Comparison of ENCODE assay signal across 1 cellular context in the genomic region with DNA sequence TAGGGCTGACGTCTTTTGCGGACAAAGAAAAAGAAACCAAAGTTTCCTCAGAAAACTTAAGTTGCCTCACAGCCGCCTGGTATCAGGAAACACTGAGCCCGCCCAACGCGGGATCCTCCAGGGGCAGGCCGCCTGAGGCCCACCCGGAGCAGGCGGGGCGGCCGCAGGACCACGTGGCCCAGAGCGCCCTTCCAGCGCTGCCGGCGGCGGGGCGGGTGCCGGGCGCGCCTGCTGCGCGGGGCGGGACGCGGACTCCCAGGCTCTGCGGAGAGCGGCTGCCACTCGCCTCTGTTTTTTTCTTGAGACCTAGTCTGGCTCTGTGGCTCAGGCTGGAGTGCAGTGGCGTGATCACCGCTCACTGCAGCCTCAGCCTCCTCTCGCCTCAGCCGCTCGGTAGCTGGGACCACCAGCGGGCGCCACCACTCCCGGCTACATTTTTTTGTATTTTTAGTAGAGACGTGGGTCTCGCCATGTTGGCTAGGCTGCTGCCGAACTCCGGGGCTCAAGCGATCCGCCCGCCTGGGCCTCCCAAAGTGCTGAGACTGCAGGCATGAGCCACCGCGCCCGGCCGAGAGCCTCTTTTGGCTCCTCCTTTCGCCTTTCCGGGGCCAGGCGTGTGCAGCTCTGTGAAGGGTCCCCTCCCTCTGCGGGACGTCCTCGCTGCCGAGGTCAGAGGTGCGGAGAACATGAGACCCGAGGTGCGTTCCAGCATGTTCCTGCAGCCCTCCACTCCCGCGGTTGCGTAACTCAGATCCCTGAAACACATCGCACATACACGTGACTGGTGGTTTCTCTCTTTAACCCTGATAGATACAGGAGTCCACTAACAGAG.
TF ChIP-seq lines count a peak whose summit lies in the region.

No MANE protein-coding gene starts in this region.

TF ChIP-seq in HepG2, 621 proteins besides CTCF, POLR2A, EP300 and RAD21 (continued from another document and continues in another):
- TF ChIP-seq, protein P1, sequence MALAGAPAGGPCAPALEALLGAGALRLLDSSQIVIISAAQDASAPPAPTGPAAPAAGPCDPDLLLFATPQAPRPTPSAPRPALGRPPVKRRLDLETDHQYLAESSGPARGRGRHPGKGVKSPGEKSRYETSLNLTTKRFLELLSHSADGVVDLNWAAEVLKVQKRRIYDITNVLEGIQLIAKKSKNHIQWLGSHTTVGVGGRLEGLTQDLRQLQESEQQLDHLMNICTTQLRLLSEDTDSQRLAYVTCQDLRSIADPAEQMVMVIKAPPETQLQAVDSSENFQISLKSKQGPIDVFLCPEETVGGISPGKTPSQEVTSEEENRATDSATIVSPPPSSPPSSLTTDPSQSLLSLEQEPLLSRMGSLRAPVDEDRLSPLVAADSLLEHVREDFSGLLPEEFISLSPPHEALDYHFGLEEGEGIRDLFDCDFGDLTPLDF (CRISPR knock-in tag; IDR thresholded peaks at IDR 0.05): peak; percentile 80
- TF ChIP-seq, protein P2, sequence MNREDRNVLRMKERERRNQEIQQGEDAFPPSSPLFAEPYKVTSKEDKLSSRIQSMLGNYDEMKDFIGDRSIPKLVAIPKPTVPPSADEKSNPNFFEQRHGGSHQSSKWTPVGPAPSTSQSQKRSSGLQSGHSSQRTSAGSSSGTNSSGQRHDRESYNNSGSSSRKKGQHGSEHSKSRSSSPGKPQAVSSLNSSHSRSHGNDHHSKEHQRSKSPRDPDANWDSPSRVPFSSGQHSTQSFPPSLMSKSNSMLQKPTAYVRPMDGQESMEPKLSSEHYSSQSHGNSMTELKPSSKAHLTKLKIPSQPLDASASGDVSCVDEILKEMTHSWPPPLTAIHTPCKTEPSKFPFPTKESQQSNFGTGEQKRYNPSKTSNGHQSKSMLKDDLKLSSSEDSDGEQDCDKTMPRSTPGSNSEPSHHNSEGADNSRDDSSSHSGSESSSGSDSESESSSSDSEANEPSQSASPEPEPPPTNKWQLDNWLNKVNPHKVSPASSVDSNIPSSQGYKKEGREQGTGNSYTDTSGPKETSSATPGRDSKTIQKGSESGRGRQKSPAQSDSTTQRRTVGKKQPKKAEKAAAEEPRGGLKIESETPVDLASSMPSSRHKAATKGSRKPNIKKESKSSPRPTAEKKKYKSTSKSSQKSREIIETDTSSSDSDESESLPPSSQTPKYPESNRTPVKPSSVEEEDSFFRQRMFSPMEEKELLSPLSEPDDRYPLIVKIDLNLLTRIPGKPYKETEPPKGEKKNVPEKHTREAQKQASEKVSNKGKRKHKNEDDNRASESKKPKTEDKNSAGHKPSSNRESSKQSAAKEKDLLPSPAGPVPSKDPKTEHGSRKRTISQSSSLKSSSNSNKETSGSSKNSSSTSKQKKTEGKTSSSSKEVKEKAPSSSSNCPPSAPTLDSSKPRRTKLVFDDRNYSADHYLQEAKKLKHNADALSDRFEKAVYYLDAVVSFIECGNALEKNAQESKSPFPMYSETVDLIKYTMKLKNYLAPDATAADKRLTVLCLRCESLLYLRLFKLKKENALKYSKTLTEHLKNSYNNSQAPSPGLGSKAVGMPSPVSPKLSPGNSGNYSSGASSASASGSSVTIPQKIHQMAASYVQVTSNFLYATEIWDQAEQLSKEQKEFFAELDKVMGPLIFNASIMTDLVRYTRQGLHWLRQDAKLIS (CRISPR knock-in tag; IDR thresholded peaks at IDR 0.05): no peak
- TF ChIP-seq ZNF101 (CRISPR knock-in tag; IDR thresholded peaks at IDR 0.05; ENCODE audit: borderline replicate concordance, low read depth) (peak; percentile 70; the same call in 1 of the 2 replicates), ZFYVE20 (CRISPR knock-in tag; IDR thresholded peaks at IDR 0.05; ENCODE audit: borderline replicate concordance, low read depth) (0 out of 2 replicates have a peak, but pooled peaks have one; percentile 77), DR1 (CRISPR knock-in tag; IDR thresholded peaks at IDR 0.05) (peak; percentile 75), HDAC2 (CRISPR knock-in tag; IDR thresholded peaks at IDR 0.05) (peak; percentile 98), ZNF333 (CRISPR knock-in tag; IDR thresholded peaks at IDR 0.05; ENCODE audit: borderline replicate concordance) (peak; percentile 96), ZNF589 (CRISPR knock-in tag; conservative IDR thresholded peaks at IDR 0.05) (peak; percentile 98), NR2F1 (CRISPR knock-in tag; IDR thresholded peaks at IDR 0.05) (peak; percentile 74 to 77; a peak in 3 of 4 replicates), RBFOX2 (IDR thresholded peaks at IDR 0.05; ENCODE audit: low read depth, low read length) (peak; percentile 97), ZNF549 (CRISPR knock-in tag; IDR thresholded peaks at IDR 0.05) (peak; percentile 54; the same call in 1 of the 2 replicates), AKAP8 (CRISPR knock-in tag; IDR thresholded peaks at IDR 0.05) (peak; percentile 89), RARA (CRISPR knock-in tag; IDR thresholded peaks at IDR 0.05) (peak; percentile 93), ZSCAN9 (CRISPR knock-in tag; IDR thresholded peaks at IDR 0.05; ENCODE audit: borderline replicate concordance) (peak; percentile 96), ZNF776 (CRISPR knock-in tag; IDR thresholded peaks at IDR 0.05) (peak; percentile 83), GTF3A (CRISPR knock-in tag; conservative IDR thresholded peaks at IDR 0.05) (no peak), MAFG (CRISPR knock-in tag; IDR thresholded peaks at IDR 0.05) (no peak), ZEB1 (IDR thresholded peaks at IDR 0.05; ENCODE audit: insufficient replicate concordance, low read depth) (no peak), EZH2 (conservative IDR thresholded peaks at IDR 0.05; ENCODE audit: low read depth, low read length) (no peak), NR2C2 (CRISPR knock-in tag; IDR thresholded peaks at IDR 0.05; ENCODE audit: borderline replicate concordance) (peak; percentile 89), ZNF432 (CRISPR knock-in tag; IDR thresholded peaks at IDR 0.05; ENCODE audit: borderline replicate concordance) (peak; percentile 39; the same call in 1 of the 2 replicates), RAD51 (IDR thresholded peaks at IDR 0.05; ENCODE audit: borderline replicate concordance) (peak; percentile 38; the same call in 1 of the 2 replicates), ZFP1 (CRISPR knock-in tag; IDR thresholded peaks at IDR 0.05) (peak; percentile 83; the same call in 1 of the 2 replicates), DNMT3B (CRISPR knock-in tag; conservative IDR thresholded peaks at IDR 0.05) (peak; percentile 100), ZFP36L2 (CRISPR knock-in tag; IDR thresholded peaks at IDR 0.05) (peak; percentile 95), JDP2 (CRISPR knock-in tag; IDR thresholded peaks at IDR 0.05; ENCODE audit: borderline replicate concordance) (no peak; the same call in 1 of the 2 replicates), MTA3 (CRISPR knock-in tag; IDR thresholded peaks at IDR 0.05) (no peak), NR3C1 (CRISPR knock-in tag; IDR thresholded peaks at IDR 0.05) (no peak), ZNF138 (CRISPR knock-in tag; IDR thresholded peaks at IDR 0.05; ENCODE audit: low read depth) (peak; percentile 98), HMG20B (CRISPR knock-in tag; conservative IDR thresholded peaks at IDR 0.05) (peak; percentile 87), DPF2 (CRISPR knock-in tag; IDR thresholded peaks at IDR 0.05; ENCODE audit: borderline replicate concordance, low read depth) (peak; percentile 54; the same call in 1 of the 2 replicates), PTBP1 (IDR thresholded peaks at IDR 0.05; ENCODE audit: low read depth, low read length, poor library complexity, severe bottlenecking) (no peak), PHB2 (IDR thresholded peaks at IDR 0.05; ENCODE audit: partially characterized antibody) (no peak), NKX3-1 (CRISPR knock-in tag; IDR thresholded peaks at IDR 0.05) (peak; percentile 99)
- TF ChIP-seq, protein P3, sequence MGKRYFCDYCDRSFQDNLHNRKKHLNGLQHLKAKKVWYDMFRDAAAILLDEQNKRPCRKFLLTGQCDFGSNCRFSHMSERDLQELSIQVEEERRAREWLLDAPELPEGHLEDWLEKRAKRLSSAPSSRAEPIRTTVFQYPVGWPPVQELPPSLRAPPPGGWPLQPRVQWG (CRISPR knock-in tag; IDR thresholded peaks at IDR 0.05; ENCODE audit: borderline replicate concordance, low read depth): no peak
- TF ChIP-seq, protein P4, sequence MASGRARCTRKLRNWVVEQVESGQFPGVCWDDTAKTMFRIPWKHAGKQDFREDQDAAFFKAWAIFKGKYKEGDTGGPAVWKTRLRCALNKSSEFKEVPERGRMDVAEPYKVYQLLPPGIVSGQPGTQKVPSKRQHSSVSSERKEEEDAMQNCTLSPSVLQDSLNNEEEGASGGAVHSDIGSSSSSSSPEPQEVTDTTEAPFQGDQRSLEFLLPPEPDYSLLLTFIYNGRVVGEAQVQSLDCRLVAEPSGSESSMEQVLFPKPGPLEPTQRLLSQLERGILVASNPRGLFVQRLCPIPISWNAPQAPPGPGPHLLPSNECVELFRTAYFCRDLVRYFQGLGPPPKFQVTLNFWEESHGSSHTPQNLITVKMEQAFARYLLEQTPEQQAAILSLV (CRISPR knock-in tag; IDR thresholded peaks at IDR 0.05; ENCODE audit: borderline replicate concordance): peak; percentile 98
- TF ChIP-seq, protein P5, sequence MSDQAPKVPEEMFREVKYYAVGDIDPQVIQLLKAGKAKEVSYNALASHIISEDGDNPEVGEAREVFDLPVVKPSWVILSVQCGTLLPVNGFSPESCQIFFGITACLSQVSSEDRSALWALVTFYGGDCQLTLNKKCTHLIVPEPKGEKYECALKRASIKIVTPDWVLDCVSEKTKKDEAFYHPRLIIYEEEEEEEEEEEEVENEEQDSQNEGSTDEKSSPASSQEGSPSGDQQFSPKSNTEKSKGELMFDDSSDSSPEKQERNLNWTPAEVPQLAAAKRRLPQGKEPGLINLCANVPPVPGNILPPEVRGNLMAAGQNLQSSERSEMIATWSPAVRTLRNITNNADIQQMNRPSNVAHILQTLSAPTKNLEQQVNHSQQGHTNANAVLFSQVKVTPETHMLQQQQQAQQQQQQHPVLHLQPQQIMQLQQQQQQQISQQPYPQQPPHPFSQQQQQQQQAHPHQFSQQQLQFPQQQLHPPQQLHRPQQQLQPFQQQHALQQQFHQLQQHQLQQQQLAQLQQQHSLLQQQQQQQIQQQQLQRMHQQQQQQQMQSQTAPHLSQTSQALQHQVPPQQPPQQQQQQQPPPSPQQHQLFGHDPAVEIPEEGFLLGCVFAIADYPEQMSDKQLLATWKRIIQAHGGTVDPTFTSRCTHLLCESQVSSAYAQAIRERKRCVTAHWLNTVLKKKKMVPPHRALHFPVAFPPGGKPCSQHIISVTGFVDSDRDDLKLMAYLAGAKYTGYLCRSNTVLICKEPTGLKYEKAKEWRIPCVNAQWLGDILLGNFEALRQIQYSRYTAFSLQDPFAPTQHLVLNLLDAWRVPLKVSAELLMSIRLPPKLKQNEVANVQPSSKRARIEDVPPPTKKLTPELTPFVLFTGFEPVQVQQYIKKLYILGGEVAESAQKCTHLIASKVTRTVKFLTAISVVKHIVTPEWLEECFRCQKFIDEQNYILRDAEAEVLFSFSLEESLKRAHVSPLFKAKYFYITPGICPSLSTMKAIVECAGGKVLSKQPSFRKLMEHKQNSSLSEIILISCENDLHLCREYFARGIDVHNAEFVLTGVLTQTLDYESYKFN (CRISPR knock-in tag; conservative IDR thresholded peaks at IDR 0.05): peak; percentile 89
- TF ChIP-seq, protein P6, sequence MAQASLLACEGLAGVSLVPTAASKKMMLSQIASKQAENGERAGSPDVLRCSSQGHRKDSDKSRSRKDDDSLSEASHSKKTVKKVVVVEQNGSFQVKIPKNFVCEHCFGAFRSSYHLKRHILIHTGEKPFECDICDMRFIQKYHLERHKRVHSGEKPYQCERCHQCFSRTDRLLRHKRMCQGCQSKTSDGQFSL (CRISPR knock-in tag; IDR thresholded peaks at IDR 0.05): peak; percentile 75
- TF ChIP-seq, protein P7, sequence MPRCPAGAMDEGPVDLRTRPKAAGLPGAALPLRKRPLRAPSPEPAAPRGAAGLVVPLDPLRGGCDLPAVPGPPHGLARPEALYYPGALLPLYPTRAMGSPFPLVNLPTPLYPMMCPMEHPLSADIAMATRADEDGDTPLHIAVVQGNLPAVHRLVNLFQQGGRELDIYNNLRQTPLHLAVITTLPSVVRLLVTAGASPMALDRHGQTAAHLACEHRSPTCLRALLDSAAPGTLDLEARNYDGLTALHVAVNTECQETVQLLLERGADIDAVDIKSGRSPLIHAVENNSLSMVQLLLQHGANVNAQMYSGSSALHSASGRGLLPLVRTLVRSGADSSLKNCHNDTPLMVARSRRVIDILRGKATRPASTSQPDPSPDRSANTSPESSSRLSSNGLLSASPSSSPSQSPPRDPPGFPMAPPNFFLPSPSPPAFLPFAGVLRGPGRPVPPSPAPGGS (CRISPR knock-in tag; IDR thresholded peaks at IDR 0.05): peak; percentile 98
- TF ChIP-seq, protein P8, sequence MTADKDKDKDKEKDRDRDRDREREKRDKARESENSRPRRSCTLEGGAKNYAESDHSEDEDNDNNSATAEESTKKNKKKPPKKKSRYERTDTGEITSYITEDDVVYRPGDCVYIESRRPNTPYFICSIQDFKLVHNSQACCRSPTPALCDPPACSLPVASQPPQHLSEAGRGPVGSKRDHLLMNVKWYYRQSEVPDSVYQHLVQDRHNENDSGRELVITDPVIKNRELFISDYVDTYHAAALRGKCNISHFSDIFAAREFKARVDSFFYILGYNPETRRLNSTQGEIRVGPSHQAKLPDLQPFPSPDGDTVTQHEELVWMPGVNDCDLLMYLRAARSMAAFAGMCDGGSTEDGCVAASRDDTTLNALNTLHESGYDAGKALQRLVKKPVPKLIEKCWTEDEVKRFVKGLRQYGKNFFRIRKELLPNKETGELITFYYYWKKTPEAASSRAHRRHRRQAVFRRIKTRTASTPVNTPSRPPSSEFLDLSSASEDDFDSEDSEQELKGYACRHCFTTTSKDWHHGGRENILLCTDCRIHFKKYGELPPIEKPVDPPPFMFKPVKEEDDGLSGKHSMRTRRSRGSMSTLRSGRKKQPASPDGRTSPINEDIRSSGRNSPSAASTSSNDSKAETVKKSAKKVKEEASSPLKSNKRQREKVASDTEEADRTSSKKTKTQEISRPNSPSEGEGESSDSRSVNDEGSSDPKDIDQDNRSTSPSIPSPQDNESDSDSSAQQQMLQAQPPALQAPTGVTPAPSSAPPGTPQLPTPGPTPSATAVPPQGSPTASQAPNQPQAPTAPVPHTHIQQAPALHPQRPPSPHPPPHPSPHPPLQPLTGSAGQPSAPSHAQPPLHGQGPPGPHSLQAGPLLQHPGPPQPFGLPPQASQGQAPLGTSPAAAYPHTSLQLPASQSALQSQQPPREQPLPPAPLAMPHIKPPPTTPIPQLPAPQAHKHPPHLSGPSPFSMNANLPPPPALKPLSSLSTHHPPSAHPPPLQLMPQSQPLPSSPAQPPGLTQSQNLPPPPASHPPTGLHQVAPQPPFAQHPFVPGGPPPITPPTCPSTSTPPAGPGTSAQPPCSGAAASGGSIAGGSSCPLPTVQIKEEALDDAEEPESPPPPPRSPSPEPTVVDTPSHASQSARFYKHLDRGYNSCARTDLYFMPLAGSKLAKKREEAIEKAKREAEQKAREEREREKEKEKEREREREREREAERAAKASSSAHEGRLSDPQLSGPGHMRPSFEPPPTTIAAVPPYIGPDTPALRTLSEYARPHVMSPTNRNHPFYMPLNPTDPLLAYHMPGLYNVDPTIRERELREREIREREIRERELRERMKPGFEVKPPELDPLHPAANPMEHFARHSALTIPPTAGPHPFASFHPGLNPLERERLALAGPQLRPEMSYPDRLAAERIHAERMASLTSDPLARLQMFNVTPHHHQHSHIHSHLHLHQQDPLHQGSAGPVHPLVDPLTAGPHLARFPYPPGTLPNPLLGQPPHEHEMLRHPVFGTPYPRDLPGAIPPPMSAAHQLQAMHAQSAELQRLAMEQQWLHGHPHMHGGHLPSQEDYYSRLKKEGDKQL (CRISPR knock-in tag; IDR thresholded peaks at IDR 0.05; ENCODE audit: low read depth): peak; percentile 84; the same call in 1 of the 2 replicates
- TF ChIP-seq, protein P9, sequence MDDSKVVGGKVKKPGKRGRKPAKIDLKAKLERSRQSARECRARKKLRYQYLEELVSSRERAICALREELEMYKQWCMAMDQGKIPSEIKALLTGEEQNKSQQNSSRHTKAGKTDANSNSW (CRISPR knock-in tag; IDR thresholded peaks at IDR 0.05; ENCODE audit: borderline replicate concordance): peak; percentile 96; the same call in 1 of the 2 replicates
